In genomic region chrX:38841766-38842165, GRCh38 we compare ENCODE assay signal across 34 cellular contexts.
"Had no signal": no experiment of that assay in that cellular context is flagged by ENCODE, and none has a peak within 500 bp of the region (broad histone marks: within the 10 kb centered on the region; RNA-seq: fewer than 3 reads in every experiment).

No MANE protein-coding gene starts in this region.

- DNase-seq: activated CD4-positive, alpha-beta memory T cell treated with anti-CD3 and anti-CD28 coated beads for 36 hours; activated CD4-positive, alpha-beta T cell treated with anti-CD3 and anti-CD28 coated beads for 36 hours; activated CD4-positive, alpha-beta T cell treated with anti-CD3 and anti-CD28 coated beads, Interleukin-2, amount 10 ng/mL, durations not matched to agents 7 days and 5 days; activated CD8-positive, alpha-beta memory T cell treated with anti-CD3 and anti-CD28 coated beads, Interleukin-2, amount 50 U/mL, for 4 hours; activated effector memory CD4-positive, alpha-beta T cell treated with Interleukin-2 at 50 U/mL for 16 hours; activated naive CD4-positive, alpha-beta T cell treated with anti-CD3 and anti-CD28 coated beads, Interleukin-2, amount 10 ng/mL, durations not matched to agents 7 days and 5 days; activated naive CD8-positive, alpha-beta T cell treated with anti-CD3 and anti-CD28 coated beads, Interleukin-2, amount 50 U/mL, for 24 hours; activated T-cell treated with anti-CD3 and anti-CD28 coated beads for 4 hours; activated T-cell treated with anti-CD3 and anti-CD28 coated beads, Interleukin-2, amount 50 U/mL, for 4 hours; anterior cingulate cortex; brain microvascular endothelial cell; Karpas-422; KBM-7; NCI-H1105; NCI-H1417 treated with DMSO at 0.1 percent for 48 hours; NCI-H187 treated with DMSO at 0.1 percent for 48 hours; NCI-H2081; NCI-H2171 treated with DMSO at 0.1 percent for 48 hours; NCI-H2227 treated with DMSO at 0.1 percent for 48 hours; NCI-H446; NCI-H510A treated with DMSO at 0.1 percent for 48 hours; NCI-H526 treated with DMSO at 0.1 percent for 48 hours; NCI-H774; PC-3; Peyer's patch; Right ventricle myocardium superior; RPMI8226; SW 1271; T-helper 1 cell; T-helper 2 cell; T-helper 9 cell had no signal

- H3K36me3 ChIP-seq: brain microvascular endothelial cell, Peyer's patch had no signal

- H3K27me3 ChIP-seq: brain microvascular endothelial cell, Peyer's patch had no signal

- H3K27ac Mint-ChIP-seq: activated CD4-positive, alpha-beta memory T cell treated with anti-CD3 and anti-CD28 coated beads for 36 hours; activated CD4-positive, alpha-beta T cell treated with anti-CD3 and anti-CD28 coated beads for 36 hours; activated CD4-positive, alpha-beta T cell treated with anti-CD3 and anti-CD28 coated beads, Interleukin-2, amount 10 ng/mL, durations not matched to agents 7 days and 5 days; activated naive CD4-positive, alpha-beta T cell treated with anti-CD3 and anti-CD28 coated beads, Interleukin-2, amount 10 ng/mL, durations not matched to agents 7 days and 5 days; activated naive CD8-positive, alpha-beta T cell; activated naive CD8-positive, alpha-beta T cell treated with anti-CD3 and anti-CD28 coated beads, Interleukin-2, amount 50 U/mL, for 24 hours; WTC11 had no signal

- H3K9me3 Mint-ChIP-seq: activated CD4-positive, alpha-beta memory T cell treated with anti-CD3 and anti-CD28 coated beads for 36 hours; activated CD4-positive, alpha-beta T cell treated with anti-CD3 and anti-CD28 coated beads, Interleukin-2, amount 10 ng/mL, durations not matched to agents 7 days and 5 days; activated naive CD4-positive, alpha-beta T cell treated with anti-CD3 and anti-CD28 coated beads, Interleukin-2, amount 10 ng/mL, durations not matched to agents 7 days and 5 days; activated naive CD8-positive, alpha-beta T cell treated with anti-CD3 and anti-CD28 coated beads, Interleukin-2, amount 50 U/mL, for 24 hours; activated T-cell treated with anti-CD3 and anti-CD28 coated beads, Interleukin-2, amount 50 U/mL, for 4 hours; central memory CD8-positive, alpha-beta T cell; WTC11 had no signal

- H3K4me3 Mint-ChIP-seq: activated CD4-positive, alpha-beta memory T cell treated with anti-CD3 and anti-CD28 coated beads for 36 hours; activated CD4-positive, alpha-beta T cell treated with anti-CD3 and anti-CD28 coated beads for 36 hours; activated CD4-positive, alpha-beta T cell treated with anti-CD3 and anti-CD28 coated beads, Interleukin-2, amount 10 ng/mL, durations not matched to agents 7 days and 5 days; activated naive CD4-positive, alpha-beta T cell treated with anti-CD3 and anti-CD28 coated beads, Interleukin-2, amount 10 ng/mL, durations not matched to agents 7 days and 5 days; activated naive CD8-positive, alpha-beta T cell; activated naive CD8-positive, alpha-beta T cell treated with anti-CD3 and anti-CD28 coated beads, Interleukin-2, amount 50 U/mL, for 24 hours; activated T-cell treated with anti-CD3 and anti-CD28 coated beads, Interleukin-2, amount 50 U/mL, for 4 hours; central memory CD8-positive, alpha-beta T cell; WTC11 had no signal

- H3K4me1 ChIP-seq: Peyer's patch had no signal

- H3K27ac ChIP-seq: brain microvascular endothelial cell, Peyer's patch had no signal

- H3K9me3 ChIP-seq: Peyer's patch had no signal

- H3K36me3 Mint-ChIP-seq: activated CD4-positive, alpha-beta memory T cell treated with anti-CD3 and anti-CD28 coated beads for 36 hours; activated naive CD4-positive, alpha-beta T cell treated with anti-CD3 and anti-CD28 coated beads, Interleukin-2, amount 10 ng/mL, durations not matched to agents 7 days and 5 days; activated naive CD8-positive, alpha-beta T cell; WTC11 had no signal

- H3K4me3 ChIP-seq: Peyer's patch had no signal

- H3K27me3 Mint-ChIP-seq: activated CD4-positive, alpha-beta memory T cell treated with anti-CD3 and anti-CD28 coated beads for 36 hours; activated CD4-positive, alpha-beta T cell treated with anti-CD3 and anti-CD28 coated beads for 36 hours; activated CD4-positive, alpha-beta T cell treated with anti-CD3 and anti-CD28 coated beads, Interleukin-2, amount 10 ng/mL, durations not matched to agents 7 days and 5 days; activated naive CD4-positive, alpha-beta T cell treated with anti-CD3 and anti-CD28 coated beads, Interleukin-2, amount 10 ng/mL, durations not matched to agents 7 days and 5 days; activated naive CD8-positive, alpha-beta T cell; central memory CD8-positive, alpha-beta T cell had no signal

- H3K4me1 Mint-ChIP-seq: central memory CD8-positive, alpha-beta T cell had no signal
